Comparison of ENCODE assay signal across 10 cellular contexts in genomic region chr19:57282011-57282636, GRCh38. TPM values are rescaled to one million over a fixed set of nuclear protein-coding genes. Genes with fewer than 3 reads are reported as not detected.
DNase-seq lines count a peak whose midpoint lies in the region; ATAC-seq and TF ChIP-seq lines count a peak whose summit lies in the region.
"Had no signal": no experiment of that assay in that cellular context is flagged by ENCODE, and none has a peak within 500 bp of the region (broad histone marks: within the 10 kb centered on the region; RNA-seq: fewer than 3 reads in every experiment).

No MANE protein-coding gene starts in this region.

- H3K4me2 ChIP-seq in neuronal stem cell (ENCODE audit: insufficient read depth, low read length, poor library complexity, severe bottlenecking), result no peak overlapping the region

- H3K23ac ChIP-seq in neuronal stem cell (ENCODE audit: low read depth, low read length, poor library complexity), result no peak overlapping the region

- H2AFZ ChIP-seq in neuronal stem cell (ENCODE audit: low read length), result no peak overlapping the region

- intact Hi-C loops in esophagus squamous epithelium (cut with DNase I) (no loop called here), left colon (cut with DNase I, micrococcal nuclease) (loop anchor here in 1 of 2 donors (5.0 kb wide), 1 partner anchor 40 kb away; the partner anchor contains the start of gene ZNF805), testis (cut with DNase I; ENCODE audit: low total_unique reads) (no loop called here)

- no peak overlapping the region for H3K18ac ChIP-seq in neuronal stem cell (ENCODE audit: low read length)

- no peaks in the 10 kb centered on the region for H3K9me3 ChIP-seq in RWPE2 (ENCODE audit: severe bottlenecking)
- H3K9me3 ChIP-seq in esophagus squamous epithelium, result no peaks in the 10 kb centered on the region
- no peaks in the 10 kb centered on the region for H3K9me3 ChIP-seq in testis
- no peaks in the 10 kb centered on the region for H3K9me3 ChIP-seq in neuronal stem cell (replicated peaks in 1 of 2; ENCODE audit: control insufficient read depth in 2 of 2, insufficient read depth in 1 of 2, low read depth in 1 of 2, low read length in 2 of 2)

- no peak for DNase-seq in T-helper 1 cell
- no peak for DNase-seq in RWPE2 (ENCODE audit: low spot score)
- no peak for DNase-seq in esophagus squamous epithelium (lab: John Stamatoyannopoulos, UW)
- peak; percentile 9 to 18 for DNase-seq in stimulated activated CD8-positive, alpha-beta memory T cell treated with anti-CD3 and anti-CD28 coated beads, Interleukin-15, amount 100 ng/mL, for 48 hours (ENCODE audit: low read depth in 2 of 2)
- DNase-seq in left colon, result no peak
- no peak for DNase-seq in testis
- no peak for DNase-seq in neuronal stem cell (ENCODE audit: low spot score)
- DNase-seq: ACHN, NCI-H1417 had no signal

- H3K27me3 Mint-ChIP-seq in T-helper 1 cell treated with Interleukin-12 subunit alpha and Interleukin-12 subunit beta and Interleukin-4 antibody, amounts not matched to agents 30 μg/mL and 1 μg/mL, for 36 hours (ENCODE audit: low read depth), result no peaks in the 10 kb centered on the region

- H3K4ac ChIP-seq in neuronal stem cell (ENCODE audit: low read length), result no peak overlapping the region

- H3K4me3 ChIP-seq in RWPE2 (ENCODE audit: severe bottlenecking) (no peak overlapping the region), esophagus squamous epithelium (peak overlapping the region; percentile 68 to 100 (median 86)), testis (no peak overlapping the region), neuronal stem cell (ENCODE audit: low read length in 2 of 2) (peak overlapping the region in 1 of 2 donors; percentile 18)

- peaks cover 44% of the 10 kb centered on the region for H3K36me3 Mint-ChIP-seq in T-helper 1 cell treated with Interleukin-12 subunit alpha and Interleukin-12 subunit beta and Interleukin-4 antibody, amounts not matched to agents 30 μg/mL and 1 μg/mL, for 36 hours (ENCODE audit: low read depth)

- H4K8ac ChIP-seq in neuronal stem cell (ENCODE audit: low read depth, low read length), result no peak overlapping the region

- no peak overlapping the region for H3K4me3 Mint-ChIP-seq in T-helper 1 cell treated with Interleukin-12 subunit alpha and Interleukin-12 subunit beta and Interleukin-4 antibody, amounts not matched to agents 30 μg/mL and 1 μg/mL, for 36 hours

- H4K91ac ChIP-seq in neuronal stem cell (ENCODE audit: low read depth, low read length, poor library complexity), result no peak overlapping the region

- no peak overlapping the region for H2AK5ac ChIP-seq in neuronal stem cell (ENCODE audit: low read depth, low read length)

- peaks cover 21% of the 10 kb centered on the region for H3K9me3 Mint-ChIP-seq in T-helper 1 cell treated with Interleukin-12 subunit alpha and Interleukin-12 subunit beta and Interleukin-4 antibody, amounts not matched to agents 30 μg/mL and 1 μg/mL, for 36 hours

- ATAC-seq in RWPE2 (ENCODE audit: low read depth) (no peak), left colon (no peak)

- no peak overlapping the region for H3K9ac ChIP-seq in neuronal stem cell (ENCODE audit: low read depth, low read length, poor library complexity)

- H3K14ac ChIP-seq in neuronal stem cell (ENCODE audit: low read length), result no peak overlapping the region

- TF ChIP-seq POLR2A in esophagus squamous epithelium (IDR thresholded peaks at IDR 0.05) (no peak), testis (IDR thresholded peaks at IDR 0.05) (no peak)

- H2BK120ac ChIP-seq in neuronal stem cell (ENCODE audit: low read depth, low read length), result no peak overlapping the region

- no peak overlapping the region for H2BK15ac ChIP-seq in neuronal stem cell (ENCODE audit: low read length)

- WGBS in esophagus squamous epithelium, 2 donors, result 52 to 58% methylated on average over 4 of the region's 5 CpGs
- 58 to 71% methylated on average over 5 of the region's 5 CpGs for WGBS in testis, 2 donors
- no CpG with 5 or more reads among the region's 5 CpGs for WGBS in neuronal stem cell (ENCODE audit: extremely low coverage in 2 of 2, insufficient read length in 2 of 2, insufficient replicate concordance in 1 of 2), 2 donors

- H3K36me3 ChIP-seq in RWPE2 (ENCODE audit: low read depth) (peaks cover 48% of the 10 kb centered on the region), esophagus squamous epithelium (peaks cover 19 to 38% (median 20%) of the 10 kb centered on the region in 3 donors), testis (ENCODE audit: low read depth, missing control alignments) (no peaks in the 10 kb centered on the region), neuronal stem cell (replicated peaks in 1 of 2; ENCODE audit: control insufficient read depth in 2 of 2, insufficient read depth in 2 of 2, low read length in 2 of 2) (peaks cover 15 to 57% of the 10 kb centered on the region in 2 donors)

- H3K79me1 ChIP-seq in neuronal stem cell (ENCODE audit: low read depth, low read length), result peaks cover 9% of the 10 kb centered on the region

- TF ChIP-seq CTCF in RWPE2 (IDR thresholded peaks at IDR 0.05; ENCODE audit: poor library complexity, severe bottlenecking), result no peak
- no peak for TF ChIP-seq CTCF in esophagus squamous epithelium (IDR thresholded peaks at IDR 0.05)
- TF ChIP-seq CTCF in testis (IDR thresholded peaks at IDR 0.05), result no peak

- peaks cover 29% of the 10 kb centered on the region for H3K4me1 Mint-ChIP-seq in T-helper 1 cell treated with Interleukin-12 subunit alpha and Interleukin-12 subunit beta and Interleukin-4 antibody, amounts not matched to agents 30 μg/mL and 1 μg/mL, for 36 hours (ENCODE audit: low read depth)

- H2BK5ac ChIP-seq in neuronal stem cell (ENCODE audit: low read length), result no peak overlapping the region

- H3K27ac Mint-ChIP-seq in T-helper 1 cell treated with Interleukin-12 subunit alpha and Interleukin-12 subunit beta and Interleukin-4 antibody, amounts not matched to agents 30 μg/mL and 1 μg/mL, for 36 hours, result peak overlapping the region; percentile 80

- no peaks in the 10 kb centered on the region for H3K27me3 ChIP-seq in RWPE2 (ENCODE audit: insufficient read depth, poor library complexity, severe bottlenecking)
- no peaks in the 10 kb centered on the region for H3K27me3 ChIP-seq in esophagus squamous epithelium
- no peaks in the 10 kb centered on the region for H3K27me3 ChIP-seq in testis
- no peaks in the 10 kb centered on the region for H3K27me3 ChIP-seq in neuronal stem cell (ENCODE audit: control insufficient read depth in 3 of 3, insufficient read depth in 3 of 3, low read depth in 1 of 3, low read length in 3 of 3)

- no peak overlapping the region for H2BK12ac ChIP-seq in neuronal stem cell (ENCODE audit: low read length)

- peak overlapping the region; percentile 86 for H3K27ac ChIP-seq in RWPE2 (ENCODE audit: poor library complexity, severe bottlenecking)
- peak overlapping the region; percentile 81 to 100 (median 98) for H3K27ac ChIP-seq in esophagus squamous epithelium
- H3K27ac ChIP-seq in testis, result no peak overlapping the region
- no peak overlapping the region for H3K27ac ChIP-seq in neuronal stem cell (replicated peaks; ENCODE audit: low read length)

- H3K4me1 ChIP-seq in RWPE2 (ENCODE audit: insufficient read depth, poor library complexity, severe bottlenecking) (peaks cover 23% of the 10 kb centered on the region), esophagus squamous epithelium (peaks cover 17 to 62% (median 48%) of the 10 kb centered on the region in 3 donors), testis (peaks cover 17% of the 10 kb centered on the region), neuronal stem cell (ENCODE audit: control insufficient read depth in 2 of 2, insufficient read depth in 1 of 2, low read depth in 1 of 2, low read length in 2 of 2) (peaks cover 8 to 10% of the 10 kb centered on the region in 2 donors)

RNA-seq across cellular contexts. Expression of gene ZNF460, which starts 1.8 kb away (rescaled TPM):
- 10 to 100 TPM; 44.3 to 87.9 (median 67.9) TPM for total RNA-seq in esophagus squamous epithelium
- total RNA-seq in left colon, result 10 to 100 TPM; 33.1 to 41.6 TPM
- 10 to 100 TPM; 59.5 to 65.9 TPM for total RNA-seq in testis
- polyA plus RNA-seq in testis (ENCODE audit: insufficient read depth, low read depth, low replicate concordance), result 5.0 TPM
- polyA plus RNA-seq in neuronal stem cell (2013, experiment 1 of 2), result 4.5 TPM
- 5.6 TPM for polyA plus RNA-seq in neuronal stem cell (2013, experiment 2 of 2)

RNA-seq across cellular contexts. Expression of gene ZNF543, which starts 38.1 kb away (rescaled TPM):
- total RNA-seq in esophagus squamous epithelium, result 10 to 100 TPM in 1 of 4 donors, 1 to 10 TPM in 3; 4.7 to 10.1 (median 8.4) TPM
- 1 to 10 TPM; 2.8 to 3.5 TPM for total RNA-seq in left colon
- total RNA-seq in testis, result 10 to 100 TPM; 11.3 to 12.3 TPM
- 4.7 TPM for polyA plus RNA-seq in testis (ENCODE audit: insufficient read depth, low read depth, low replicate concordance)
- polyA plus RNA-seq in neuronal stem cell (2013, experiment 1 of 2), result 4.2 TPM
- polyA plus RNA-seq in neuronal stem cell (2013, experiment 2 of 2), result 4.7 TPM

RNA-seq across cellular contexts. Expression of gene ZNF805, which starts 41.7 kb away (rescaled TPM):
- 10 to 100 TPM in 1 of 4 donors, 1 to 10 TPM in 3; 6.5 to 16.6 (median 7.6) TPM for total RNA-seq in esophagus squamous epithelium
- total RNA-seq in left colon, result 10 to 100 TPM in 1 of 2 donors, 1 to 10 TPM in 1; 9.5 to 10.4 TPM
- total RNA-seq in testis, result 10 to 100 TPM; 19.6 to 23.0 TPM
- polyA plus RNA-seq in testis (ENCODE audit: insufficient read depth, low read depth, low replicate concordance), result 6.8 TPM
- 4.1 TPM for polyA plus RNA-seq in neuronal stem cell (2013, experiment 1 of 2)
- polyA plus RNA-seq in neuronal stem cell (2013, experiment 2 of 2), result 4.5 TPM

RNA-seq across cellular contexts. Expression of gene AURKC, which starts 51.3 kb away (rescaled TPM):
- 1 to 10 TPM in 1 of 4 donors, under 1 TPM in 2, not detected in 1; 0.35 to 1.0 (median 0.76) TPM for total RNA-seq in esophagus squamous epithelium
- total RNA-seq in left colon, result under 1 TPM; 0.67 to 0.89 TPM
- 10 to 100 TPM; 33.8 to 35.1 TPM for total RNA-seq in testis
- 109 TPM for polyA plus RNA-seq in testis (ENCODE audit: insufficient read depth, low read depth, low replicate concordance)
- polyA plus RNA-seq in neuronal stem cell (2013, experiment 1 of 2), result 7.3 TPM
- polyA plus RNA-seq in neuronal stem cell (2013, experiment 2 of 2), result 7.1 TPM

Comparison
In these comparisons a context has a peak if more than half of its experiments do, and no peak if none do; other contexts are left out.
1. DNase-seq: peak in stimulated activated CD8-positive, alpha-beta memory T cell treated with anti-CD3 and anti-CD28 coated beads, Interleukin-15, amount 100 ng/mL, for 48 hours (2 of 2); none in T-helper 1 cell (0 of 5), RWPE2 (single experiment), esophagus squamous epithelium (single experiment), left colon (0 of 2), testis (single experiment) and neuronal stem cell (single experiment).
2. H3K27ac ChIP-seq: peak in RWPE2 (single experiment) and esophagus squamous epithelium (4 of 4); none in testis (0 of 2) and neuronal stem cell (single experiment).
3. H3K4me3 ChIP-seq: peak in esophagus squamous epithelium (4 of 4); none in RWPE2 (single experiment) and testis (0 of 2).